In the genomic region with DNA sequence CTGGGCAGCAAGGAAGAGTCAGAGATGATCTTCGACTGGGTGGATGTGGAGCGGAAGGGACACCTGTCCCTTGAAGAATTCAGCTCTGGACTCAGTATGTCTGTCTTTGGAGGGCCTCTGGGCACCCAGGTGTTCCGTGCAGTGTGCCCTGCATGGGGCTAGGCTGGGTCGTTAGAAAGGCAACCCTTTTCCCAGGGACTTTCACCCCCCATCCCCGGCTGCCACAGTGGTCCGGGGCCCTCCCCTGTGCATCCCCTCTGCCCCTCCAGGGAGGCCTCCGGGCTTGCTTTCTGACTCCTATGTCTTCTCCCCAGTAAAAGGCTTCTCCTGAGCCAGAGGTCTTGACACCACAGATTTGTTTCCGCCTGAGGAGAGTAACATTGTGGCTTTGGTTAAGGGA, we compare ENCODE assay signal across 27 cellular contexts. TPM values are rescaled to one million over a fixed set of nuclear protein-coding genes. Genes with fewer than 3 reads are reported as not detected.
"Had no signal": no experiment of that assay in that cellular context is flagged by ENCODE, and none has a peak within 500 bp of the region (broad histone marks: within the 10 kb centered on the region; RNA-seq: fewer than 3 reads in every experiment).

No MANE protein-coding gene starts in this region.

- H3K4me1 Mint-ChIP-seq: immature natural killer cell, natural killer cell had no signal

- H3K27me3 Mint-ChIP-seq: stimulated activated naive B cell treated with anti-CD40 and anti-IgM and Interleukin-4, amounts not matched to agents 10 μg/mL and 1 μg/mL and 100 μg/mL, for 72 hours; stimulated activated naive CD8-positive, alpha-beta T cell treated with anti-CD3 and anti-CD28 coated beads, Interleukin-15, Interleukin-2, amounts not matched to agents 100 ng/mL and 50 ng/mL, for 24 hours had no signal

- H3K27ac ChIP-seq: coronary artery, esophagus squamous epithelium, left ventricle myocardium inferior, lower lobe of right lung, neutrophil, parathyroid adenoma, prostate gland, right atrium auricular region, thoracic aorta, tibial nerve, upper lobe of left lung had no signal

- H3K27ac Mint-ChIP-seq: immature natural killer cell; natural killer cell; stimulated activated naive B cell treated with anti-CD40 and anti-IgM and Interleukin-4, amounts not matched to agents 10 μg/mL and 1 μg/mL and 100 μg/mL, for 72 hours; stimulated activated naive CD8-positive, alpha-beta T cell treated with anti-CD3 and anti-CD28 coated beads, Interleukin-15, Interleukin-2, amounts not matched to agents 100 ng/mL and 50 ng/mL, for 24 hours had no signal

- H3K27me3 ChIP-seq: esophagus squamous epithelium, neutrophil, right atrium auricular region, tibial nerve, upper lobe of left lung had no signal

- H3K4me3 ChIP-seq: coronary artery, esophagus squamous epithelium, left ventricle myocardium inferior, lower lobe of right lung, prostate gland, right atrium auricular region, smooth muscle cell, thoracic aorta, tibial nerve, upper lobe of left lung had no signal

- H3K9me3 ChIP-seq: esophagus squamous epithelium, left ventricle myocardium inferior, lower lobe of right lung, neutrophil, prostate gland, right atrium auricular region, thoracic aorta, tibial nerve, upper lobe of left lung had no signal

- H3K4me1 ChIP-seq: left ventricle myocardium inferior, lower lobe of right lung, parathyroid adenoma, prostate gland, right atrium auricular region, tibial nerve, upper lobe of left lung had no signal

- H3K4me3 Mint-ChIP-seq: immature natural killer cell; natural killer cell; neural crest cell; stimulated activated naive B cell treated with anti-CD40 and anti-IgM and Interleukin-4, amounts not matched to agents 10 μg/mL and 1 μg/mL and 100 μg/mL, for 72 hours; stimulated activated naive CD8-positive, alpha-beta T cell treated with anti-CD3 and anti-CD28 coated beads, Interleukin-15, Interleukin-2, amounts not matched to agents 100 ng/mL and 50 ng/mL, for 24 hours had no signal

- H3K9me3 Mint-ChIP-seq: immature natural killer cell; natural killer cell; neural crest cell; stimulated activated naive B cell treated with anti-CD40 and anti-IgM and Interleukin-4, amounts not matched to agents 10 μg/mL and 1 μg/mL and 100 μg/mL, for 72 hours; stimulated activated naive CD8-positive, alpha-beta T cell treated with anti-CD3 and anti-CD28 coated beads, Interleukin-15, Interleukin-2, amounts not matched to agents 100 ng/mL and 50 ng/mL, for 24 hours had no signal

- H3K36me3 ChIP-seq: esophagus squamous epithelium, left ventricle myocardium inferior, lower lobe of right lung, prostate gland, right atrium auricular region, thoracic aorta, tibial nerve, upper lobe of left lung had no signal

- DNase-seq: dermis blood vessel endothelial cell; effector memory CD4-positive, alpha-beta T cell; erythroblast; esophagus squamous epithelium; foreskin melanocyte; hypothalamus; immature natural killer cell; islet precursor cell; kidney glomerular epithelial cell; left colon; left ventricle myocardium inferior; lower lobe of right lung; natural killer cell; stimulated activated CD4-positive, alpha-beta T cell treated with anti-CD3 and anti-CD28 coated beads, Interleukin-2, amount 100 ng/mL, for 24 hours; stimulated activated CD4-positive, alpha-beta T cell treated with anti-CD3 and anti-CD28 coated beads, Interleukin-4, amount 100 ng/mL, for 24 hours; stimulated activated naive B cell treated with anti-CD40 and anti-IgM and Interleukin-4, amounts not matched to agents 10 μg/mL and 1 μg/mL and 100 μg/mL, for 72 hours; upper lobe of left lung had no signal

- H3K36me3 Mint-ChIP-seq: immature natural killer cell; natural killer cell; stimulated activated naive B cell treated with anti-CD40 and anti-IgM and Interleukin-4, amounts not matched to agents 10 μg/mL and 1 μg/mL and 100 μg/mL, for 72 hours had no signal

RNA-seq across cellular contexts. Expression of gene RAB44, which starts 16.2 kb away (rescaled TPM):
- total RNA-seq: neural crest cell, smooth muscle cell had no signal
- polyA plus RNA-seq: immature natural killer cell had no signal
